Comparison of ENCODE assay signal across 27 cellular contexts in the genomic region with DNA sequence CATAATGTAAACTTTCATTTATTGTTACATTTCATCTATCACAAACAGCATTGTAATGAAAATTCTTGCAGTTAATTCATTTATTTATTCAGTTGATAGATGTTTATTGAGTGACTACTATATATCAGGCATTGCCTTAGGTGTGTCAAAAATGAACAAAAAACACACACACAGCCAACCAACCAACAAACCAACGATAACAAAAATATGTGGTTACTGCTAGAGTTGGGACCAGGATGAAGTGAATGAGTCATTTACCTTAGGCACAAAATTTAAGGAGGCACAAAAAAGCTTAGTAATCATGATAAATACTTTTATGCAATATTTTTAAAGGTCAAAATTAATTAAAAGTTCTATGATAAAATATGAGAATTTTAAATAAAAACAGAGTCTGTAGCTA.
"Had no signal": no experiment of that assay in that cellular context is flagged by ENCODE, and none has a peak within 500 bp of the region (broad histone marks: within the 10 kb centered on the region; RNA-seq: fewer than 3 reads in every experiment).

No MANE protein-coding gene starts in this region.

- ATAC-seq: left colon; left lung; lower lobe of right lung; mucosa of descending colon; naive thymus-derived CD4-positive, alpha-beta T cell; natural killer cell treated with Interleukin-12 subunit alpha and Interleukin-12 subunit beta and Interleukin-15 and Interleukin-18, amount 100 ng/mL, for 72 hours; pancreas; right cardiac atrium; sciatic nerve; stimulated activated effector memory CD8-positive, alpha-beta T cell treated with anti-CD3 and anti-CD28 coated beads, Interleukin-12 subunit alpha, Interleukin-12 subunit beta, amount 100 ng/mL, for 72 hours; upper lobe of right lung had no signal

- H3K27me3 ChIP-seq: left lung, pancreas, suprapubic skin, tibial artery, upper lobe of right lung had no signal

- H3K36me3 ChIP-seq: left lung, lower lobe of right lung, pancreas, prostate gland, suprapubic skin, thoracic aorta, tibial artery, upper lobe of right lung had no signal

- H3K4me1 ChIP-seq: left lung, lower lobe of right lung, pancreas, prostate gland, suprapubic skin, tibial artery, upper lobe of right lung had no signal

- H3K27ac ChIP-seq: left lung, lower lobe of right lung, pancreas, prostate gland, skin epidermis, suprapubic skin, thoracic aorta, tibial artery, upper lobe of right lung had no signal

- DNase-seq: hippocampal formation; kidney; left colon; left lung; lower lobe of right lung; midbrain; mucosa of descending colon; naive thymus-derived CD4-positive, alpha-beta T cell; pancreas; posterior cingulate gyrus; retina; right cardiac atrium; stimulated activated CD4-positive, alpha-beta T cell treated with anti-CD3 and anti-CD28 coated beads, Interleukin-12 subunit alpha, Interleukin-12 subunit beta, amount 100 ng/mL, for 4 hours; stimulated activated CD4-positive, alpha-beta T cell treated with anti-CD3 and anti-CD28 coated beads, Interleukin-15, amount 100 ng/mL, for 24 hours; stimulated activated CD4-positive, alpha-beta T cell treated with anti-CD3 and anti-CD28 coated beads, Interleukin-4, amount 100 ng/mL, for 24 hours; stimulated activated naive CD4-positive, alpha-beta T cell; tibial artery; trophoblast cell; upper lobe of right lung had no signal

- FAIRE-seq: pancreas, urothelium cell line had no signal

- H3K9me3 ChIP-seq: pancreas, prostate gland, thoracic aorta had no signal

- H3K4me3 ChIP-seq: left lung, lower lobe of right lung, mucosa of descending colon, pancreas, prostate gland, skin epidermis, suprapubic skin, thoracic aorta, tibial artery, upper lobe of right lung had no signal
